24 cellular contexts compared by ENCODE assay signal in the genomic region with DNA sequence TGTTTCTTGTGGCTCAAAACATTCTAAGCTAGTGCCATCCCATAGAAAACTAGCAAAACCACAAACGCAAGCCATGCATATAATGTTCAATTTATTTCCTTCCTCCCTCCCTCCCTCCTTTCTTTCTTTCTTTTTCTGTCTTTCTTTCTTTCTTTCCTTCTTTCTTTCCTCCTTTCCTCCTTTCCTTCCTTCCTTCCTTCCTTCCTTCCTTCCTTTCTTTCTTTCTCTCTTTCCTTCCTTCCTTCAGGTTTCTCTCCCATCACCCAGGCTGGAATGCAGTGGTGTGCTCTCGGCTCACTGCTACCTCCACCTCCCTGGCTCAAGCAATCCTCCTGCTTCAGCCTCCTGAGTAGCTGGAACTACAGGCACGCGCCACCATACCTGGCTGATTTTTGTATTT.
"Had no signal": no experiment of that assay in that cellular context is flagged by ENCODE, and none has a peak within 500 bp of the region (broad histone marks: within the 10 kb centered on the region; RNA-seq: fewer than 3 reads in every experiment).

No MANE protein-coding gene starts in this region.

- H3K27ac ChIP-seq: coronary artery, esophagus muscularis mucosa, foreskin keratinocyte, gastroesophageal sphincter, heart left ventricle, hepatocyte, lower lobe of right lung had no signal

- H3K4me3 ChIP-seq: coronary artery, dorsolateral prefrontal cortex, esophagus muscularis mucosa, gastroesophageal sphincter, heart left ventricle, hepatocyte, lower lobe of right lung, mucosa of descending colon had no signal

- H3K4me2 ChIP-seq: hepatocyte had no signal

- H3K36me3 Mint-ChIP-seq: immature natural killer cell had no signal

- H3K4me3 Mint-ChIP-seq: immature natural killer cell; mesothelial cell of epicardium; naive thymus-derived CD8-positive, alpha-beta T cell had no signal

- H3K27ac Mint-ChIP-seq: immature natural killer cell, mesothelial cell of epicardium had no signal

- H3K36me3 ChIP-seq: esophagus muscularis mucosa, gastroesophageal sphincter, heart left ventricle, lower lobe of right lung had no signal

- ATAC-seq: foreskin keratinocyte; gastroesophageal sphincter; heart left ventricle; left colon; left lobe of liver; left ventricle myocardium superior; lower lobe of right lung; mucosa of descending colon; naive thymus-derived CD8-positive, alpha-beta T cell had no signal

- DNase-seq: dermis blood vessel endothelial cell; dorsolateral prefrontal cortex; effector CD4-positive, alpha-beta T cell; effector memory CD4-positive, alpha-beta T cell; foreskin keratinocyte; heart left ventricle; hypothalamus; immature natural killer cell; islet precursor cell; kidney; kidney glomerular epithelial cell; left colon; left ventricle myocardium superior; lower lobe of right lung; mesenchymal stem cell; mucosa of descending colon; naive B cell; naive thymus-derived CD8-positive, alpha-beta T cell had no signal

- H3K9me3 Mint-ChIP-seq: immature natural killer cell had no signal

- H3K9me3 ChIP-seq: mucosa of descending colon had no signal

- H3K4me1 ChIP-seq: foreskin keratinocyte had no signal

- H3K27me3 ChIP-seq: dorsolateral prefrontal cortex, esophagus muscularis mucosa, gastroesophageal sphincter, heart left ventricle, hepatocyte had no signal
